In genomic region chr13:20702945-20703784, GRCh38 we compare ENCODE assay signal across 7 cellular contexts. TPM values are rescaled to one million over a fixed set of nuclear protein-coding genes. Genes with fewer than 3 reads are reported as not detected.
DNase-seq lines count a peak whose midpoint lies in the region; FAIRE-seq and TF ChIP-seq lines count a peak whose summit lies in the region.

Gene IL17D, plus strand, starts transcription at chr13:20703699. Its CDS starts 303 bp downstream, at chr13:20704002.

- H3K36me3 ChIP-seq in H7 (replicated peaks; ENCODE audit: control insufficient read depth, insufficient read depth, low read length) = no peaks in the 10 kb centered on the region

- no peak for TF ChIP-seq POLR2A in GM12891 (IDR thresholded peaks at IDR 0.05; ENCODE audit: low read depth, low read length)

- DNase-seq in GM12891 (ENCODE audit: insufficient read length, low spot score) (peak; percentile 66), H7 (peak; percentile 85), NAMALWA (ENCODE audit: low spot score) (peak; percentile 55), frontal cortex (ENCODE audit: low spot score in 2 of 2) (peak; percentile 66 to 69), occipital lobe (lab: John Stamatoyannopoulos, UW) (peak; percentile 64), NCI-H2081 treated with DMSO at 0.1 percent for 48 hours (lab: John Stamatoyannopoulos, UW) (no peak)
- peak; percentile 60 to 63 for DNase-seq in activated T-cell treated with anti-CD3 and anti-CD28 coated beads, Interleukin-2, amount 50 U/mL, for 48 hours

- H3K4me3 ChIP-seq in H7 (ENCODE audit: insufficient read depth, low read depth, low read length) = peak within 1 kb of the TSS; percentile 56

- FAIRE-seq in GM12891 (lab: Jason Lieb, UNC) (peak; percentile 75), frontal cortex (lab: Jason Lieb, UNC) (no peak)

- peaks cover 36% of the 10 kb centered on the region for H3K27me3 ChIP-seq in H7 (ENCODE audit: control insufficient read depth, insufficient read depth, low read length)

TF ChIP-seq in GM12891, 5 proteins besides CTCF, POLR2A, EP300 and RAD21:
- TF ChIP-seq TAF1 (IDR thresholded peaks at IDR 0.05; ENCODE audit: low read depth, low read length) (no peak), POU2F2 (IDR thresholded peaks at IDR 0.05; ENCODE audit: low read depth, low read length) (no peak), POLR2AphosphoS5 (IDR thresholded peaks at IDR 0.05; ENCODE audit: low read depth, low read length) (no peak), PAX5 (IDR thresholded peaks at IDR 0.05; ENCODE audit: insufficient read depth, low read length, severe bottlenecking) (no peak), SPI1 (IDR thresholded peaks at IDR 0.05; ENCODE audit: low read depth, low read length) (no peak)

RNA-seq across cellular contexts. Expression of gene IL17D, which starts in this region (rescaled TPM):
- 1.3 TPM for polyA plus RNA-seq in GM12891 (2012; ENCODE audit: low read depth, missing spikeins)
- 0.15 TPM in 1 of 2 replicates, not detected in the other for total RNA-seq in H7 (2014; rRNA removed; shearing (Covaris generic))
- total RNA-seq in frontal cortex = 12.6 TPM
- 7.6 TPM for total RNA-seq in occipital lobe

Comparison
In these comparisons a context has a peak if more than half of its experiments do, and no peak if none do; other contexts are left out.
1. Peak in DNase-seq and H3K4me3 ChIP-seq in H7; RNA of the gene not detected or under 1 TPM.